In genomic region chr2:39435974-39436591, GRCh38 we compare ENCODE assay signal across 8 cellular contexts. TPM values are rescaled to one million over a fixed set of nuclear protein-coding genes. Genes with fewer than 3 reads are reported as not detected.
DNase-seq lines count a peak whose midpoint lies in the region; ATAC-seq lines count a peak whose summit lies in the region.

No MANE protein-coding gene starts in this region.

- peaks cover 66% of the 10 kb centered on the region for H3F3A ChIP-seq in GM23248 (ENCODE audit: insufficient read depth)

- in situ Hi-C loops in GM23248 (cut with MboI), result no loop called here

- DNase-seq in GM23248 (peak; percentile 61), SJSA1 (ENCODE audit: low read depth in 1 of 2, low spot score in 2 of 2) (peak; percentile 28 to 42), myocyte (ENCODE audit: low read depth) (peak; percentile 76)
- no peak for DNase-seq in central memory CD4-positive, alpha-beta T cell

- H3K9me3 ChIP-seq in BLaER1 (no peaks in the 10 kb centered on the region), GM23248 (ENCODE audit: low read depth) (no peaks in the 10 kb centered on the region), SJSA1 (replicated peaks) (no peaks in the 10 kb centered on the region), esophagus (ENCODE audit: control insufficient read depth in 2 of 2, insufficient read depth in 1 of 2, low read depth in 1 of 2, low read length in 1 of 2) (no peaks in the 10 kb centered on the region)

- H4K20me1 ChIP-seq in BLaER1, result peaks cover 56% of the 10 kb centered on the region
- peaks cover 17% of the 10 kb centered on the region; the same call in 1 of the 2 replicates for H4K20me1 ChIP-seq in GM23248 (ENCODE audit: insufficient read depth)

- H3K36me3 ChIP-seq in BLaER1 (no peaks in the 10 kb centered on the region), GM23248 (ENCODE audit: low read depth) (no peaks in the 10 kb centered on the region), SJSA1 (peaks cover 11% of the 10 kb centered on the region), esophagus (ENCODE audit: control insufficient read depth in 2 of 2, insufficient read depth in 2 of 2, low read length in 1 of 2) (no peaks in the 10 kb centered on the region)

- H3K27me3 ChIP-seq in BLaER1 (no peaks in the 10 kb centered on the region), GM23248 (replicated peaks; ENCODE audit: insufficient read depth) (no peaks in the 10 kb centered on the region), SJSA1 (replicated peaks) (no peaks in the 10 kb centered on the region), esophagus (ENCODE audit: control insufficient read depth in 1 of 2, insufficient read depth in 2 of 2, low read length in 2 of 2) (no peaks in the 10 kb centered on the region)

- ATAC-seq in HG02852 (IDR thresholded peaks at IDR 0.05; ENCODE audit: unreplicated experiment) (no peak), GM21526 (IDR thresholded peaks at IDR 0.05; ENCODE audit: low FRiP score, unreplicated experiment) (no peak)

- peak overlapping the region; percentile 94 for H3K27ac ChIP-seq in BLaER1
- H3K27ac ChIP-seq in GM23248, result peak overlapping the region; percentile 79
- H3K27ac ChIP-seq in SJSA1, result peak overlapping the region; percentile 85
- H3K27ac ChIP-seq in esophagus (ENCODE audit: low read depth in 2 of 2, low read length in 1 of 2), result peak overlapping the region; percentile 89 to 96

- peaks cover 70% of the 10 kb centered on the region for H3K79me2 ChIP-seq in GM23248 (ENCODE audit: insufficient read depth)

- peak overlapping the region; percentile 95 for H3K9ac ChIP-seq in BLaER1
- H3K9ac ChIP-seq in GM23248, result peak overlapping the region; percentile 92

- H3K4me2 ChIP-seq in BLaER1 (peak overlapping the region; percentile 98), GM23248 (ENCODE audit: unreplicated experiment) (peak overlapping the region; percentile 85)

- no peaks in the 10 kb centered on the region for H3K9me2 ChIP-seq in GM23248 (ENCODE audit: insufficient read depth)

- peak overlapping the region; percentile 85 for H2AFZ ChIP-seq in GM23248

- H3K4me1 ChIP-seq in BLaER1, result peaks cover 40% of the 10 kb centered on the region
- H3K4me1 ChIP-seq in GM23248 (ENCODE audit: insufficient read depth), result peaks cover 66% of the 10 kb centered on the region
- peaks cover 49% of the 10 kb centered on the region for H3K4me1 ChIP-seq in SJSA1 (replicated peaks)
- H3K4me1 ChIP-seq in esophagus (ENCODE audit: control insufficient read depth in 2 of 2, insufficient read depth in 2 of 2, low read length in 1 of 2), result peaks cover 2 to 6% of the 10 kb centered on the region in 2 donors

- WGBS in GM23248 (ENCODE audit: low coverage in 1 of 2, low lambda C conversion rate in 2 of 2, missing lambda C conversion rate in 2 of 2), 2 experiments, result 1% methylated on average over 16 of the region's 16 CpGs
- 5 to 7% methylated on average over 16 of the region's 16 CpGs for WGBS in esophagus, 2 donors

- H3K4me3 ChIP-seq in BLaER1 (peak overlapping the region; percentile 95), GM23248 (peak overlapping the region; percentile 88), SJSA1 (peak overlapping the region; percentile 96), esophagus (ENCODE audit: low read depth in 1 of 2, low read length in 2 of 2) (peak overlapping the region; percentile 79 to 82)

RNA-seq across cellular contexts. Expression of gene MAP4K3, which starts 1.0 kb away (rescaled TPM):
- 32.0 and 44.0 TPM in 2 replicates for total RNA-seq in GM23248 (2014; rRNA removed; shearing (Covaris generic))
- 9.4 and 9.9 TPM in 2 replicates for polyA plus RNA-seq in GM23248 (2016; fragmentation: Nextera tagmentation; extraction: Ambion mirVana)
- total RNA-seq in SJSA1 (2014; rRNA removed; shearing (Covaris generic)), result 35.6 and 49.5 TPM in 2 replicates
- 1 to 10 TPM; 7.0 to 8.1 TPM for polyA plus RNA-seq in esophagus
- 37.5 and 46.9 TPM in 2 replicates for total RNA-seq in myocyte
- polyA plus RNA-seq in myocyte (2012), result 14.3 TPM
